Comparison of ENCODE assay signal across 22 cellular contexts in genomic region chr6:17098538-17098937, GRCh38. TPM values are rescaled to one million over a fixed set of nuclear protein-coding genes. Genes with fewer than 3 reads are reported as not detected.
DNase-seq lines count a peak whose midpoint lies in the region; ATAC-seq, FAIRE-seq and TF ChIP-seq lines count a peak whose summit lies in the region.
"Had no signal": no experiment of that assay in that cellular context is flagged by ENCODE, and none has a peak within 500 bp of the region (broad histone marks: within the 10 kb centered on the region; RNA-seq: fewer than 3 reads in every experiment).

No MANE protein-coding gene starts in this region.

- no peak overlapping the region for H3K4me3 ChIP-seq in HepG2 (replicated peaks in 1 of 3; ENCODE audit: insufficient read depth in 1 of 3, low read depth in 2 of 3, low read length in 3 of 3)
- no peak overlapping the region for H3K4me3 ChIP-seq in right lobe of liver
- no peak overlapping the region for H3K4me3 ChIP-seq in Peyer's patch
- H3K4me3 ChIP-seq: colonic mucosa had no signal

- no peak for DNase-seq in HepG2 (ENCODE audit: low spot score)
- DNase-seq in right lobe of liver: no peak
- DNase-seq in foreskin keratinocyte: peak; percentile 21 to 49
- DNase-seq in urothelium cell line (ENCODE audit: low spot score): peak; percentile 50
- DNase-seq in SW 1271 (lab: John Stamatoyannopoulos, UW): no peak
- DNase-seq in Peyer's patch: no peak
- DNase-seq: activated B cell treated with CpG ODN at 0.5 μM for 24 hours; CD4-positive, CD25-positive, alpha-beta regulatory T cell; colonic mucosa; mammary epithelial cell; NCI-H1694 treated with DMSO at 0.1 percent for 48 hours; nephron progenitor cell; stimulated activated naive CD8-positive, alpha-beta T cell treated with anti-CD3 and anti-CD28 coated beads, Interleukin-15, amount 100 ng/mL, for 72 hours had no signal

- H3K9me3 ChIP-seq in HepG2 (ENCODE audit: low read length) (no peaks in the 10 kb centered on the region), right lobe of liver (no peaks in the 10 kb centered on the region), Peyer's patch (no peaks in the 10 kb centered on the region)
- H3K9me3 ChIP-seq: colonic mucosa had no signal

- 20% methylated on average over 4 of the region's 4 CpGs for WGBS in HepG2 (ENCODE audit: low lambda C conversion rate)
- WGBS in right lobe of liver (ENCODE audit: insufficient coverage, low coverage, low lambda C conversion rate, missing lambda C conversion rate): 53% methylated on average over 2 of the region's 4 CpGs

- no peaks in the 10 kb centered on the region for H4K20me1 ChIP-seq in HepG2 (ENCODE audit: insufficient read depth, low read length)

- H3K79me2 ChIP-seq in HepG2 (ENCODE audit: insufficient read depth, low read length): no peaks in the 10 kb centered on the region

- H3K36me3 ChIP-seq in HepG2 (replicated peaks in 1 of 2; ENCODE audit: control insufficient read depth in 1 of 2, insufficient read depth in 2 of 2, low read length in 2 of 2) (no peaks in the 10 kb centered on the region), right lobe of liver (no peaks in the 10 kb centered on the region), Peyer's patch (no peaks in the 10 kb centered on the region)
- H3K36me3 ChIP-seq: colonic mucosa had no signal

- H3K4me2 ChIP-seq in HepG2 (ENCODE audit: low read depth, low read length): no peak overlapping the region

- no peak for TF ChIP-seq EP300 in HepG2 (IDR thresholded peaks at IDR 0.05; ENCODE audit: low read depth in 2 of 2, low read length in 2 of 2)
- TF ChIP-seq EP300 in HepG2 (CRISPR knock-in tag; IDR thresholded peaks at IDR 0.05; ENCODE audit: borderline replicate concordance): no peak

- H3K27ac ChIP-seq in HepG2 (ENCODE audit: extremely low read length, insufficient read depth, low read length): no peak overlapping the region
- no peak overlapping the region for H3K27ac ChIP-seq in right lobe of liver
- no peak overlapping the region for H3K27ac ChIP-seq in foreskin keratinocyte
- H3K27ac ChIP-seq in Peyer's patch: no peak overlapping the region
- H3K27ac ChIP-seq: colonic mucosa had no signal

- CTCF ChIA-PET in HepG2 (lab: Yijun Ruan, JAX; ENCODE audit: low intra/inter-chr PET ratio, low total read pairs): no interaction called here

- peaks cover 0 to 19% of the 10 kb centered on the region in 2 experiments; a peak in 2 of 5 replicates for H3K27me3 ChIP-seq in HepG2 (ENCODE audit: control insufficient read depth in 1 of 2, insufficient read depth in 2 of 2, low read length in 2 of 2)
- H3K27me3 ChIP-seq in right lobe of liver: no peaks in the 10 kb centered on the region
- peaks cover 55% of the 10 kb centered on the region for H3K27me3 ChIP-seq in foreskin keratinocyte
- H3K27me3 ChIP-seq in Peyer's patch: no peaks in the 10 kb centered on the region
- H3K27me3 ChIP-seq: colonic mucosa had no signal

- POLR2A ChIA-PET in HepG2 (lab: Yijun Ruan, JAX): no interaction called here

- TF ChIP-seq CTCF in HepG2 (CRISPR knock-in tag; IDR thresholded peaks at IDR 0.05): no peak
- no peak for TF ChIP-seq CTCF in right lobe of liver (IDR thresholded peaks at IDR 0.05)
- TF ChIP-seq CTCF in foreskin keratinocyte (conservative IDR thresholded peaks at IDR 0.05): no peak
- no peak for TF ChIP-seq CTCF in Peyer's patch (IDR thresholded peaks at IDR 0.05)

- in situ Hi-C loops in HepG2 (cut with HindIII; ENCODE audit: extremely low pct_ligation_motif_present, low pct_unique_long_range_greater_than_20kb): no loop called here

- FAIRE-seq in HepG2 (lab: Jason Lieb, UNC): no peak
- no peak for FAIRE-seq in urothelium cell line (lab: Jason Lieb, UNC)
- FAIRE-seq: G401.6, GM12891 had no signal

- TF ChIP-seq POLR2A in HepG2 (IDR thresholded peaks at IDR 0.05; ENCODE audit: insufficient read depth in 1 of 2, low read depth in 2 of 2, low read length in 2 of 2) (no peak), right lobe of liver (IDR thresholded peaks at IDR 0.05) (no peak), Peyer's patch (IDR thresholded peaks at IDR 0.05) (no peak)

- no peak overlapping the region for H2AFZ ChIP-seq in HepG2 (ENCODE audit: low read length)

- no peak overlapping the region for H3K9ac ChIP-seq in HepG2 (ENCODE audit: insufficient read depth, low read depth, low read length)

- H3K4me1 ChIP-seq in HepG2 (ENCODE audit: insufficient read depth, low read length) (peaks cover 25% of the 10 kb centered on the region), right lobe of liver (peaks cover 0 to 15% (median 0%) of the 10 kb centered on the region in 4 donors), foreskin keratinocyte (no peaks in the 10 kb centered on the region), Peyer's patch (peaks cover 0 to 16% (median 0%) of the 10 kb centered on the region in 4 donors)
- H3K4me1 ChIP-seq: colonic mucosa had no signal

- TF ChIP-seq RAD21 in HepG2 (CRISPR knock-in tag; IDR thresholded peaks at IDR 0.05): no peak

- no TSS peak for BruUV-seq in HepG2 (replicated peaks; lab: Mats Ljungman, UMichigan)

- ATAC-seq in HepG2 (no peak), right lobe of liver (no peak), SK-N-SH treated with all-trans-retinoic acid at 6 μM for 48 hours (peak; percentile 81), foreskin keratinocyte (peak; percentile 73), HG03354 (IDR thresholded peaks at IDR 0.05; ENCODE audit: poor library complexity, severe bottlenecking, unreplicated experiment) (no peak)
- ATAC-seq: activated T-helper 17 cell treated with anti-CD3 and anti-CD28 coated beads, Interleukin-2, amount 50 U/mL, for 72 hours; stimulated activated naive CD8-positive, alpha-beta T cell treated with anti-CD3 and anti-CD28 coated beads, Interleukin-15, amount 100 ng/mL, for 72 hours had no signal

- intact Hi-C loops in HepG2 (cut with micrococcal nuclease; ENCODE audit: unreplicated experiment) (no loop called here), right lobe of liver (cut with DNase I) (no loop called here)

TF ChIP-seq in HepG2, 621 proteins besides CTCF, POLR2A, EP300 and RAD21:
- TF ChIP-seq ZZZ3 (CRISPR knock-in tag; IDR thresholded peaks at IDR 0.05; ENCODE audit: borderline replicate concordance) (no peak), FOSL2 (CRISPR knock-in tag; IDR thresholded peaks at IDR 0.05) (peak; percentile 66), NR1H2 (CRISPR knock-in tag; IDR thresholded peaks at IDR 0.05; ENCODE audit: borderline replicate concordance, low read depth) (no peak)

TF ChIP-seq in SK-N-SH treated with all-trans-retinoic acid at 6 μM for 48 hours, 23 proteins besides CTCF, POLR2A, EP300 and RAD21 (continues in another document):
- TF ChIP-seq OSR1 (CRISPR knock-in tag; IDR thresholded peaks at IDR 0.05) (no peak), ZNF565 (CRISPR knock-in tag; conservative IDR thresholded peaks at IDR 0.05; ENCODE audit: low read depth) (no peak), TSHZ2 (CRISPR knock-in tag; IDR thresholded peaks at IDR 0.05) (no peak), ARNTL (CRISPR knock-in tag; IDR thresholded peaks at IDR 0.05; ENCODE audit: borderline replicate concordance, low read depth) (no peak), SNAI2 (CRISPR knock-in tag; IDR thresholded peaks at IDR 0.05) (no peak)

RNA-seq across cellular contexts. Expression of gene STMND1, which starts 3.3 kb away (rescaled TPM):
- total RNA-seq in HepG2 (2016; rRNA removed; fragmentation: Illumina TruSeq; extraction: Trizol): not detected in 2 replicates
- total RNA-seq in HepG2 (2016; cell fraction: cytosol; rRNA removed; fragmentation: Illumina TruSeq; extraction: Trizol; ENCODE audit: low read depth): not detected in 2 replicates
- total RNA-seq in HepG2 (2016; cell fraction: insoluble cytoplasmic fraction; rRNA removed; fragmentation: Illumina TruSeq; extraction: Trizol): not detected in 2 replicates
- not detected in 2 replicates for total RNA-seq in HepG2 (2016; cell fraction: membrane; rRNA removed; fragmentation: Illumina TruSeq; extraction: Trizol)
- not detected in 2 replicates for total RNA-seq in HepG2 (2016; cell fraction: nucleus; rRNA removed; fragmentation: Illumina TruSeq; extraction: Trizol)
- not detected in 2 replicates for polyA plus RNA-seq in HepG2 (2011; rRNA removed)
- not detected in 2 replicates for polyA plus RNA-seq in HepG2 (2011; cell fraction: cytosol; rRNA removed)
- polyA plus RNA-seq in HepG2 (2011; cell fraction: nucleus; rRNA removed): not detected in 2 replicates
- not detected in 2 replicates for polyA plus RNA-seq in HepG2 (2012)
- polyA plus RNA-seq in HepG2 (2016; cell fraction: cytosol; fragmentation: Illumina TruSeq; extraction: Trizol; ENCODE audit: low read depth): not detected in 2 replicates
- not detected in 2 replicates for polyA plus RNA-seq in HepG2 (2016; cell fraction: insoluble cytoplasmic fraction; fragmentation: Illumina TruSeq; extraction: Trizol; ENCODE audit: low read depth)
- polyA plus RNA-seq in HepG2 (2016; cell fraction: membrane; fragmentation: Illumina TruSeq; extraction: Trizol; ENCODE audit: low read depth): not detected in 2 replicates
- not detected in 2 replicates for polyA plus RNA-seq in HepG2 (2016; cell fraction: nucleus; fragmentation: Illumina TruSeq; extraction: Trizol; ENCODE audit: insufficient read depth, low read depth)
- not detected in 2 replicates for polyA minus RNA-seq in HepG2 (2011; rRNA and poly(A)+ RNA removed; ENCODE audit: low replicate concordance)
- polyA minus RNA-seq in HepG2 (2011; cell fraction: cytosol; rRNA and poly(A)+ RNA removed): not detected in 2 replicates
- polyA minus RNA-seq in HepG2 (2011; cell fraction: nucleus; rRNA and poly(A)+ RNA removed): not detected in 2 replicates
- total RNA-seq in right lobe of liver: under 1 TPM in 1 of 6 experiments, not detected in 5; 0.25 TPM
- not detected in 2 replicates for total RNA-seq in foreskin keratinocyte
- not detected in 2 replicates for polyA plus RNA-seq in foreskin keratinocyte
- total RNA-seq in Peyer's patch: not detected
- total RNA-seq: A673; activated B cell treated with CpG ODN at 0.5 μM for 24 hours; activated CD8-positive, alpha-beta memory T cell treated with anti-CD3 and anti-CD28 coated beads for 36 hours; CD4-positive, CD25-positive, alpha-beta regulatory T cell; H4; mammary epithelial cell; pulmonary artery endothelial cell had no signal
- polyA plus RNA-seq: CD4-positive, CD25-positive, alpha-beta regulatory T cell; mammary epithelial cell had no signal

Comparison
In these comparisons a context has a peak if more than half of its experiments do, and no peak if none do; other contexts are left out.
1. ATAC-seq: peak in SK-N-SH treated with all-trans-retinoic acid at 6 μM for 48 hours (single experiment) and foreskin keratinocyte (single experiment); none in HepG2 (single experiment), right lobe of liver (0 of 4) and HG03354 (single experiment).
2. DNase-seq: peak in foreskin keratinocyte (2 of 2) and urothelium cell line (single experiment); none in HepG2 (single experiment), right lobe of liver (0 of 3), SW 1271 (0 of 2) and Peyer's patch (0 of 3).